ENCODE assay signal across 8 cellular contexts in the genomic region with DNA sequence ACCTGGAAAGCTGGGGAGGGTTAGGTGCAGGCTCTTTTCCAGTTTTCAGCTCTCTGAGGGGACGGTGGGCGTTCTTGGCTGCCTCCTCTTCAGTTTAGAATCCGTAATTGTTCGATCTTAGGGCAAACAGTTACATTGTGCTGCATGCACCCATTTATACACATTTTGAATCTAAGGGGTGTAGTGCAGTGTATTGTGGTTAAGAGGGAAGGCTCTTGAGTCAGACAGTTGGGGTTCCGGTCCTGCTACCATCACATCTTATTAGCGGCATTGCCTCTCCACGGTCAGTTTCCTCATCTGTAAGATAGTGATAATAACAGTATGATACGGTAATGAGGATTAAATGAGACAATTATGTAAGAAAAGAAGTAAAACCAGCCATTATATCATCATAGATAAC. TPM values are rescaled to one million over a fixed set of nuclear protein-coding genes. Genes with fewer than 3 reads are reported as not detected.
DNase-seq lines count a peak whose midpoint lies in the region; ATAC-seq and TF ChIP-seq lines count a peak whose summit lies in the region.

No MANE protein-coding gene starts in this region.

- peaks cover 1% of the 10 kb centered on the region for H3K9me3 Mint-ChIP-seq in activated naive CD8-positive, alpha-beta T cell treated with anti-CD3 and anti-CD28 coated beads for 36 hours

- no peak for TF ChIP-seq POLR2A in heart left ventricle (IDR thresholded peaks at IDR 0.05)
- TF ChIP-seq POLR2A in right lobe of liver (IDR thresholded peaks at IDR 0.05), result no peak
- no peak for TF ChIP-seq POLR2A in upper lobe of left lung (IDR thresholded peaks at IDR 0.05)

- H3K27ac Mint-ChIP-seq in activated naive CD8-positive, alpha-beta T cell treated with anti-CD3 and anti-CD28 coated beads for 36 hours, result peak overlapping the region; percentile 96

- no peak for DNase-seq in heart left ventricle
- DNase-seq in left ventricle myocardium superior, result no peak
- no peak for DNase-seq in activated naive CD8-positive, alpha-beta T cell treated with anti-CD3 and anti-CD28 coated beads for 36 hours
- no peak for DNase-seq in right lobe of liver
- DNase-seq in upper lobe of left lung, result no peak
- DNase-seq in activated gamma-delta T cell treated with Interleukin-2 at 50 U/mL for 16 hours, result no peak
- no peak for DNase-seq in ACHN
- no peak for DNase-seq in kidney tubule cell (ENCODE audit: low spot score)

- H3K27ac ChIP-seq in heart left ventricle (peak overlapping the region in 7 of 12 donors; percentile 43 to 78 (median 57)), right lobe of liver (no peak overlapping the region), upper lobe of left lung (peak overlapping the region in 3 of 4 donors; percentile 46 to 67 (median 62))

- peaks cover 0 to 32% (median 16%) of the 10 kb centered on the region in 12 donors for H3K4me1 ChIP-seq in heart left ventricle
- peaks cover 0 to 33% (median 8%) of the 10 kb centered on the region in 4 donors for H3K4me1 ChIP-seq in right lobe of liver
- H3K4me1 ChIP-seq in upper lobe of left lung, result peaks cover 16 to 23% (median 20%) of the 10 kb centered on the region in 4 donors

- TF ChIP-seq CTCF in heart left ventricle (IDR thresholded peaks at IDR 0.05) (no peak), right lobe of liver (IDR thresholded peaks at IDR 0.05) (no peak), upper lobe of left lung (IDR thresholded peaks at IDR 0.05) (no peak)

- H3K36me3 Mint-ChIP-seq in activated naive CD8-positive, alpha-beta T cell treated with anti-CD3 and anti-CD28 coated beads for 36 hours, result peaks cover 36% of the 10 kb centered on the region

- no peak for ATAC-seq in heart left ventricle
- no peak for ATAC-seq in left ventricle myocardium superior
- no peak for ATAC-seq in right lobe of liver
- no peak for ATAC-seq in upper lobe of left lung (ENCODE audit: low FRiP score in 2 of 2)

- H3K9me3 ChIP-seq in heart left ventricle, result no peaks in the 10 kb centered on the region
- H3K9me3 ChIP-seq in right lobe of liver, result no peaks in the 10 kb centered on the region
- H3K9me3 ChIP-seq in upper lobe of left lung, result no peaks in the 10 kb centered on the region

- H3K4me1 Mint-ChIP-seq in activated naive CD8-positive, alpha-beta T cell treated with anti-CD3 and anti-CD28 coated beads for 36 hours, result peaks cover 28% of the 10 kb centered on the region

- intact Hi-C loops in heart left ventricle (cut with DNase I) (no loop called here), left ventricle myocardium superior (cut with micrococcal nuclease) (no loop called here), right lobe of liver (cut with DNase I) (no loop called here)

- H3K36me3 ChIP-seq in heart left ventricle (peaks cover 0 to 42% (median 34%) of the 10 kb centered on the region in 9 donors), right lobe of liver (peaks cover 0 to 16% (median 2%) of the 10 kb centered on the region in 4 donors), upper lobe of left lung (peaks cover 4 to 38% (median 25%) of the 10 kb centered on the region in 4 donors)

- 2 to 3% (median 3%) methylated on average over 8 of the region's 8 CpGs for WGBS in heart left ventricle, 4 donors
- under 1% methylated on average over 8 of the region's 8 CpGs for WGBS in right lobe of liver (ENCODE audit: insufficient coverage, low coverage, low lambda C conversion rate, missing lambda C conversion rate)
- 1% methylated on average over 8 of the region's 8 CpGs for WGBS in upper lobe of left lung, 2 donors

- no peaks in the 10 kb centered on the region for H3K27me3 Mint-ChIP-seq in activated naive CD8-positive, alpha-beta T cell treated with anti-CD3 and anti-CD28 coated beads for 36 hours

- H3K4me3 ChIP-seq in heart left ventricle (peak overlapping the region; percentile 52 to 85 (median 75)), right lobe of liver (peak overlapping the region; percentile 69 to 92 (median 71)), upper lobe of left lung (peak overlapping the region; percentile 51 to 90 (median 74))

- H3K27me3 ChIP-seq in heart left ventricle (no peaks in the 10 kb centered on the region), right lobe of liver (no peaks in the 10 kb centered on the region), upper lobe of left lung (no peaks in the 10 kb centered on the region)

- H3K4me3 Mint-ChIP-seq in activated naive CD8-positive, alpha-beta T cell treated with anti-CD3 and anti-CD28 coated beads for 36 hours, result peak overlapping the region; percentile 96

- no peak for TF ChIP-seq EP300 in upper lobe of left lung (IDR thresholded peaks at IDR 0.05)

- in situ Hi-C loops in ACHN (cut with HindIII; ENCODE audit: low pct_ligation_motif_present, low pct_unique_long_range_greater_than_20kb, low sequenced_read_pairs), result no loop called here

RNA-seq across cellular contexts. Expression of a gene that starts 0.6 kb away (rescaled TPM):
- 10 to 100 TPM; 10.6 to 16.0 (median 13.1) TPM for total RNA-seq in heart left ventricle
- polyA plus RNA-seq in heart left ventricle, result 10 to 100 TPM; 10.6 to 19.7 TPM
- 12.5 TPM for total RNA-seq in left ventricle myocardium superior
- total RNA-seq in activated naive CD8-positive, alpha-beta T cell treated with anti-CD3 and anti-CD28 coated beads for 36 hours, result 100 to 1,000 TPM in 1 of 2 experiments, 10 to 100 TPM in 1; 96.4 to 101 TPM
- 10 to 100 TPM in 5 of 6 experiments, 1 to 10 TPM in 1; 9.3 to 15.9 (median 13.3) TPM for total RNA-seq in right lobe of liver
- 10 to 100 TPM in 5 of 6 donors, 1 to 10 TPM in 1; 6.7 to 37.7 (median 17.8) TPM for total RNA-seq in upper lobe of left lung

RNA-seq across cellular contexts. Expression of a gene that starts 29.8 kb away (rescaled TPM):
- total RNA-seq in heart left ventricle (under 1 TPM in 1 of 9 donors, not detected in 8; 0.14 TPM), left ventricle myocardium superior (not detected), right lobe of liver (under 1 TPM in 1 of 6 experiments, not detected in 5; 0.15 TPM), upper lobe of left lung (under 1 TPM in 1 of 6 donors, not detected in 5; 0.10 TPM)
- polyA plus RNA-seq in heart left ventricle, result not detected
- not detected for total RNA-seq in activated naive CD8-positive, alpha-beta T cell treated with anti-CD3 and anti-CD28 coated beads for 36 hours

Comparison
In these comparisons a context has a peak if more than half of its experiments do, and no peak if none do; other contexts are left out.
1. H3K27ac ChIP-seq: peak in heart left ventricle (7 of 12) and upper lobe of left lung (3 of 4); none in right lobe of liver (0 of 3).
2. Peak in every context shown above with its lines, with median percentiles within 50 percentile points of each other: H3K4me3 ChIP-seq.